ENCODE assay signal across 19 cellular contexts in the genomic region with DNA sequence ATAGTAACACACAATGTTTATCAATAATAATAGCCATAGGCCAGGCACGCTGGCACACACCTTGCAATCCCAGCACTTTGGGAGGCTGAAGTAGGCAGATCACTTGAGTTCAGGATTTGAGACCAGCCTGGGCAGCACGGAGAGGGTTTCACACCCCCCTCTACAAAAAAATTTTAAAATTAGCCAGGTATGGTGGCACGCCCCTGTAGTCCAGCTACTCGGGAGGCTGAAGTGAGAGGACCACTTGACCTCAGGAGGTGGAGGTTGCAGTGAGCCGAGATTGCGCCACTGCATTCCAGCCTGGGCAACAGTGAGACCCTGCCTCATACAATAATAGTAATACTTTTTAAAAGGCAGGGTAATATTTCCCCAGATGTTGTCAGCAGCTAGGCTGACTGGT. TPM values are rescaled to one million over a fixed set of nuclear protein-coding genes. Genes with fewer than 3 reads are reported as not detected.
DNase-seq lines count a peak whose midpoint lies in the region; ATAC-seq and TF ChIP-seq lines count a peak whose summit lies in the region.
"Had no signal": no experiment of that assay in that cellular context is flagged by ENCODE, and none has a peak within 500 bp of the region (broad histone marks: within the 10 kb centered on the region; RNA-seq: fewer than 3 reads in every experiment).

No MANE protein-coding gene starts in this region.

- H3K36me3 Mint-ChIP-seq in GM23338 (ENCODE audit: low read depth) (peaks cover 40% of the 10 kb centered on the region), WTC11 (peaks cover 35% of the 10 kb centered on the region)
- H3K36me3 Mint-ChIP-seq: CD8-positive, alpha-beta T cell had no signal

- DNase-seq in GM23338 (ENCODE audit: low spot score) (no peak), WTC11 (ENCODE audit: low spot score) (no peak), posterior vena cava (ENCODE audit: low spot score) (peak; percentile 35), left lobe of liver (ENCODE audit: low spot score) (no peak), body of pancreas (no peak)
- no peak for DNase-seq in stimulated activated CD8-positive, alpha-beta memory T cell treated with anti-CD3 and anti-CD28 coated beads, Interleukin-4, amount 100 ng/mL, for 48 hours
- DNase-seq: 8988T; AML-193; Caco-2; Calu3; CD4-positive, alpha-beta T cell; CD8-positive, alpha-beta T cell; DMS79 treated with DMSO at 0.1 percent for 48 hours; GF-D8 had no signal

- H4K20me1 ChIP-seq in GM23338 (replicated peaks; ENCODE audit: insufficient read depth): peaks cover 33% of the 10 kb centered on the region
- H4K20me1 ChIP-seq: BLaER1 treated with 17β-estradiol and CSF1 and Interleukin-3, amounts not matched to agents 10 nM and 100 nM had no signal

- peaks cover 10% of the 10 kb centered on the region; the same call in 2 of the 3 replicates for H3K9me3 Mint-ChIP-seq in GM23338
- no peaks in the 10 kb centered on the region for H3K9me3 Mint-ChIP-seq in WTC11
- H3K9me3 Mint-ChIP-seq: CD4-positive, alpha-beta T cell; CD8-positive, alpha-beta T cell had no signal

- H3K4me1 ChIP-seq in GM23338 (ENCODE audit: insufficient read depth): peaks cover 20% of the 10 kb centered on the region
- H3K4me1 ChIP-seq in HUES48 (ENCODE audit: control insufficient read depth, insufficient read depth, low read length): peaks cover 10% of the 10 kb centered on the region
- no peaks in the 10 kb centered on the region for H3K4me1 ChIP-seq in body of pancreas
- H3K4me1 ChIP-seq: Caco-2 had no signal

- CTCF ChIA-PET in WTC11 (lab: Charles Lee): interaction anchor here (1.3 to 3.0 kb wide), 2 partner anchors 22 to 83 kb away, joined by 5 to 12 read pairs; no protein-coding TSS in a partner anchor

- H3F3A ChIP-seq in GM23338 (replicated peaks; ENCODE audit: low read depth): peaks cover 78% of the 10 kb centered on the region

- H3K4me3 ChIP-seq in GM23338 (no peak overlapping the region), HUES48 (ENCODE audit: low read depth, low read length) (no peak overlapping the region), body of pancreas (no peak overlapping the region)
- H3K4me3 ChIP-seq: BLaER1 treated with 17β-estradiol and CSF1 and Interleukin-3, amounts not matched to agents 10 nM and 100 nM had no signal

- H3K27ac ChIP-seq in GM23338 (ENCODE audit: low read depth): peak overlapping the region; percentile 90
- peak overlapping the region; percentile 0 for H3K27ac ChIP-seq in HUES48 (ENCODE audit: low read depth, low read length)
- H3K27ac ChIP-seq in body of pancreas: no peak overlapping the region
- H3K27ac ChIP-seq: BLaER1 treated with 17β-estradiol and CSF1 and Interleukin-3, amounts not matched to agents 10 nM and 100 nM; C4-2B had no signal

- TF ChIP-seq CTCF in GM23338 (conservative IDR thresholded peaks at IDR 0.05; ENCODE audit: low read depth in 2 of 2) (no peak), WTC11 (IDR thresholded peaks at IDR 0.05) (no peak), body of pancreas (IDR thresholded peaks at IDR 0.05) (no peak)

- H3K27ac Mint-ChIP-seq in GM23338 (no peak overlapping the region), WTC11 (peak overlapping the region; percentile 93)
- H3K27ac Mint-ChIP-seq: B cell; CD4-positive, alpha-beta T cell; CD8-positive, alpha-beta T cell had no signal

- TF ChIP-seq POLR2A in body of pancreas (IDR thresholded peaks at IDR 0.05): no peak

- no peak overlapping the region for H3K9ac ChIP-seq in HUES48 (ENCODE audit: low read depth, low read length)
- H3K9ac ChIP-seq: BLaER1 treated with 17β-estradiol and CSF1 and Interleukin-3, amounts not matched to agents 10 nM and 100 nM had no signal

- POLR2A ChIA-PET in WTC11 (lab: Charles Lee): interaction anchor here (1.0 to 1.2 kb wide), 2 partner anchors 8 to 138 kb away, joined by 3 to 5 read pairs; a partner anchor contains a TSS

- H3K27me3 ChIP-seq in GM23338 (ENCODE audit: insufficient read depth) (no peaks in the 10 kb centered on the region), HUES48 (ENCODE audit: control insufficient read depth, insufficient read depth, low read length) (no peaks in the 10 kb centered on the region), body of pancreas (no peaks in the 10 kb centered on the region)
- H3K27me3 ChIP-seq: BLaER1 treated with 17β-estradiol and CSF1 and Interleukin-3, amounts not matched to agents 10 nM and 100 nM had no signal

- WGBS in body of pancreas, 2 donors: 89 to 100% methylated on average over 1 to 6 of the region's 6 CpGs

- H3K79me2 ChIP-seq in GM23338 (replicated peaks; ENCODE audit: insufficient read depth): no peaks in the 10 kb centered on the region

- H3K9me2 ChIP-seq in GM23338 (ENCODE audit: insufficient read depth): no peaks in the 10 kb centered on the region

- H3K4me1 Mint-ChIP-seq in GM23338 (peaks cover 34% of the 10 kb centered on the region), WTC11 (peaks cover 29% of the 10 kb centered on the region)
- H3K4me1 Mint-ChIP-seq: B cell had no signal

- H3K4me3 Mint-ChIP-seq in GM23338 (no peak overlapping the region), WTC11 (no peak overlapping the region)
- H3K4me3 Mint-ChIP-seq: B cell; CD4-positive, alpha-beta T cell; CD8-positive, alpha-beta T cell had no signal

- no peak overlapping the region for H2AFZ ChIP-seq in GM23338

- peak; percentile 1 for ATAC-seq in GM23338
- no peak; the same call in 1 of the 2 replicates for ATAC-seq in WTC11
- ATAC-seq in left lobe of liver: no peak
- ATAC-seq in body of pancreas: no peak
- ATAC-seq: CD8-positive, alpha-beta T cell had no signal

- intact Hi-C loops in posterior vena cava (cut with DNase I) (no loop called here), body of pancreas (cut with DNase I) (no loop called here)

- H3K36me3 ChIP-seq in GM23338 (ENCODE audit: insufficient read depth) (peaks cover 33% of the 10 kb centered on the region), HUES48 (ENCODE audit: control insufficient read depth, insufficient read depth, low read length) (peaks cover 34% of the 10 kb centered on the region), body of pancreas (replicated peaks in 1 of 2; ENCODE audit: insufficient read depth in 1 of 2, low read depth in 2 of 2) (no peaks in the 10 kb centered on the region)

- H3K27me3 Mint-ChIP-seq in GM23338 (ENCODE audit: insufficient read depth, low read depth, poor library complexity) (peaks cover 81% of the 10 kb centered on the region), WTC11 (ENCODE audit: low read depth) (no peaks in the 10 kb centered on the region)
- H3K27me3 Mint-ChIP-seq: B cell; CD4-positive, alpha-beta T cell had no signal

- no peaks in the 10 kb centered on the region for H3K9me3 ChIP-seq in HUES48 (ENCODE audit: control insufficient read depth, insufficient read depth, low read length)
- no peaks in the 10 kb centered on the region for H3K9me3 ChIP-seq in body of pancreas
- H3K9me3 ChIP-seq: BLaER1 treated with 17β-estradiol and CSF1 and Interleukin-3, amounts not matched to agents 10 nM and 100 nM; Caco-2 had no signal

- H3K4me2 ChIP-seq in GM23338: no peak overlapping the region
- H3K4me2 ChIP-seq: BLaER1 treated with 17β-estradiol and CSF1 and Interleukin-3, amounts not matched to agents 10 nM and 100 nM had no signal

TF ChIP-seq in GM23338, 12 proteins besides CTCF, POLR2A, EP300 and RAD21:
- TF ChIP-seq EZH2phosphoT487 (IDR thresholded peaks at IDR 0.05; ENCODE audit: unreplicated experiment) (no peak), POLR2AphosphoS5 (IDR thresholded peaks at IDR 0.05; ENCODE audit: low read depth) (peak; percentile 9; the same call in 1 of the 2 replicates)

TF ChIP-seq in WTC11, 78 proteins besides CTCF, POLR2A, EP300 and RAD21 (continues in another document):
- TF ChIP-seq, protein P1, sequence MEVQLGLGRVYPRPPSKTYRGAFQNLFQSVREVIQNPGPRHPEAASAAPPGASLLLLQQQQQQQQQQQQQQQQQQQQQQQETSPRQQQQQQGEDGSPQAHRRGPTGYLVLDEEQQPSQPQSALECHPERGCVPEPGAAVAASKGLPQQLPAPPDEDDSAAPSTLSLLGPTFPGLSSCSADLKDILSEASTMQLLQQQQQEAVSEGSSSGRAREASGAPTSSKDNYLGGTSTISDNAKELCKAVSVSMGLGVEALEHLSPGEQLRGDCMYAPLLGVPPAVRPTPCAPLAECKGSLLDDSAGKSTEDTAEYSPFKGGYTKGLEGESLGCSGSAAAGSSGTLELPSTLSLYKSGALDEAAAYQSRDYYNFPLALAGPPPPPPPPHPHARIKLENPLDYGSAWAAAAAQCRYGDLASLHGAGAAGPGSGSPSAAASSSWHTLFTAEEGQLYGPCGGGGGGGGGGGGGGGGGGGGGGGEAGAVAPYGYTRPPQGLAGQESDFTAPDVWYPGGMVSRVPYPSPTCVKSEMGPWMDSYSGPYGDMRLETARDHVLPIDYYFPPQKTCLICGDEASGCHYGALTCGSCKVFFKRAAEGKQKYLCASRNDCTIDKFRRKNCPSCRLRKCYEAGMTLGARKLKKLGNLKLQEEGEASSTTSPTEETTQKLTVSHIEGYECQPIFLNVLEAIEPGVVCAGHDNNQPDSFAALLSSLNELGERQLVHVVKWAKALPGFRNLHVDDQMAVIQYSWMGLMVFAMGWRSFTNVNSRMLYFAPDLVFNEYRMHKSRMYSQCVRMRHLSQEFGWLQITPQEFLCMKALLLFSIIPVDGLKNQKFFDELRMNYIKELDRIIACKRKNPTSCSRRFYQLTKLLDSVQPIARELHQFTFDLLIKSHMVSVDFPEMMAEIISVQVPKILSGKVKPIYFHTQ (CRISPR knock-in tag; IDR thresholded peaks at IDR 0.05): peak; percentile 90; the same call in 1 of the 2 replicates
- TF ChIP-seq ZNF317 (CRISPR knock-in tag; IDR thresholded peaks at IDR 0.05; ENCODE audit: borderline replicate concordance, low read depth) (no peak), ZNF138 (CRISPR knock-in tag; conservative IDR thresholded peaks at IDR 0.05) (0 out of 2 replicates have a peak, but pooled peaks have one; percentile 51), GRHL2 (CRISPR knock-in tag; IDR thresholded peaks at IDR 0.05; ENCODE audit: insufficient replicate concordance, severe bottlenecking) (no peak)

RNA-seq across cellular contexts. Expression of a gene that starts 7.9 kb away (rescaled TPM):
- total RNA-seq in GM23338 (2014; rRNA removed; shearing (Covaris generic)): 152 and 177 TPM in 2 replicates
- 61.2 and 69.3 TPM in 2 replicates for polyA plus RNA-seq in GM23338 (2016; fragmentation: Nextera tagmentation; extraction: Ambion mirVana)
- total RNA-seq in WTC11 (2021) (154 to 159 TPM (median 155 TPM) in 3 replicates), posterior vena cava (100 to 1,000 TPM; 127 to 141 TPM), left lobe of liver (9.6 TPM), body of pancreas (10 to 100 TPM; 32.4 to 37.6 TPM)

RNA-seq across cellular contexts. Expression of a gene that starts 46.8 kb away (rescaled TPM):
- total RNA-seq in GM23338 (2014; rRNA removed; shearing (Covaris generic)): 0.35 TPM in 1 of 2 replicates, not detected in the other
- not detected in 2 replicates for polyA plus RNA-seq in GM23338 (2016; fragmentation: Nextera tagmentation; extraction: Ambion mirVana)
- total RNA-seq in WTC11 (2021) (0.17 to 0.55 TPM (median 0.32 TPM) in 3 replicates), posterior vena cava (under 1 TPM; 0.28 to 0.81 TPM), left lobe of liver (0.15 TPM), body of pancreas (under 1 TPM in 1 of 2 donors, not detected in 1; 0.26 TPM)
- polyA plus RNA-seq: BJ had no signal

RNA-seq across cellular contexts. Expression of a gene that starts 49.7 kb away (rescaled TPM):
- 2,222 and 2,281 TPM in 2 replicates for total RNA-seq in GM23338 (2014; rRNA removed; shearing (Covaris generic))
- 711 and 726 TPM in 2 replicates for polyA plus RNA-seq in GM23338 (2016; fragmentation: Nextera tagmentation; extraction: Ambion mirVana)
- total RNA-seq in WTC11 (2021) (638 to 682 TPM (median 641 TPM) in 3 replicates), posterior vena cava (under 1 TPM; 0.38 to 0.56 TPM), left lobe of liver (1.6 TPM), body of pancreas (1 to 10 TPM; 6.3 to 6.5 TPM)

Comparison
In these comparisons a context has a peak if more than half of its experiments do, and no peak if none do; other contexts are left out.
1. H3K27ac ChIP-seq: peak in GM23338 (single experiment) and HUES48 (single experiment); none in body of pancreas (0 of 4).
2. RNA of a gene that starts 49.7 kb away (total RNA-seq): 2,222 to 2,281 TPM in GM23338 and 638 to 682 TPM in WTC11; 6.3 to 6.5 TPM in body of pancreas, 1.6 TPM in left lobe of liver (single experiment) and 0.38 to 0.56 TPM in posterior vena cava; every median in the first group is over 10 times any median in the second.